Comparison of ENCODE assay signal across 1 cellular context in genomic region chr12:70722584-70723343, GRCh38.
TF ChIP-seq lines count a peak whose summit lies in the region.

No MANE protein-coding gene starts in this region.

TF ChIP-seq in K562, 482 proteins besides CTCF, POLR2A, EP300 and RAD21 (continued from another document):
- 0 out of 2 replicates have a peak, but pooled peaks have one; percentile 52 for TF ChIP-seq PBX2 (CRISPR knock-in tag; IDR thresholded peaks at IDR 0.05; ENCODE audit: low read depth)
- TF ChIP-seq PBX2 (tag; conservative IDR thresholded peaks at IDR 0.05; ENCODE audit: low read depth) = peak; percentile 91
- no peak for TF ChIP-seq GATAD2B (IDR thresholded peaks at IDR 0.05; ENCODE audit: borderline replicate concordance)
- peak; percentile 85 for TF ChIP-seq ZNF766 (CRISPR knock-in tag; conservative IDR thresholded peaks at IDR 0.05)
- peak; percentile 97 for TF ChIP-seq FOXJ2 (tag; IDR thresholded peaks at IDR 0.05)
- no peak for TF ChIP-seq MIER1 (IDR thresholded peaks at IDR 0.05; ENCODE audit: low read depth)
- TF ChIP-seq ATF4 (CRISPR knock-in tag; IDR thresholded peaks at IDR 0.05) = no peak
- peak; percentile 80 for TF ChIP-seq MEIS2 (IDR thresholded peaks at IDR 0.05; ENCODE audit: partially characterized antibody)
